Comparison of ENCODE assay signal across 31 cellular contexts in the genomic region with DNA sequence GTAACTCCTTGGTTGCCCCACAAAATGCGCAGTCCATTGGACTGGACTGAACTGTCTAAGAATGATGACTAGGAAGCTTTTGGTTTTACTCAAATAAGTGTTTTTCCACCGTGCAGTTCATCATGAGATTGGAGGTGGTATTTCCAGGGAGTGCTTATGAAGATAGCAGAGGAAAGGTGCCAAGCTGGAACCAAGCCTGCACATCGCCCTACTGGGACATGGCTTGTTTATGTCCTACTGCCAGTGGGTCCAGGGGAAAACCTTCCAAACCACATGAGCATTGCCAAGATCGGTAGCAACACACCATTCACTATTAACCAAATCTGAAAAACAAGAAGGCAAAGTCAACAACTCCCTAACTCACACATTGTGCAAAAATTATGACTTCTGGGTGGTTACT. TPM values are rescaled to one million over a fixed set of nuclear protein-coding genes. Genes with fewer than 3 reads are reported as not detected.
A peak's percentile ranks its signal among the peaks of the same experiment; 100 is the strongest.
DNase-seq lines count a peak whose midpoint lies in the region; ATAC-seq and TF ChIP-seq lines count a peak whose summit lies in the region.
"Had no signal": no experiment of that assay in that cellular context is flagged by ENCODE, and none has a peak within 500 bp of the region (broad histone marks: within the 10 kb centered on the region; RNA-seq: fewer than 3 reads in every experiment).

No MANE protein-coding gene starts in this region.

- H3K4me1 ChIP-seq in heart left ventricle (peaks cover 0 to 10% (median 0%) of the 10 kb centered on the region in 12 donors), rectal smooth muscle tissue (ENCODE audit: control insufficient read depth, insufficient read depth, low read length) (peaks cover 11% of the 10 kb centered on the region)
- H3K4me1 ChIP-seq: ascending aorta, Caco-2, SJSA1, testis had no signal

- no peaks in the 10 kb centered on the region for H3K36me3 Mint-ChIP-seq in activated T-cell treated with anti-CD3 and anti-CD28 coated beads, Interleukin-2, amount 50 U/mL, for 24 hours (ENCODE audit: low read depth)
- H3K36me3 Mint-ChIP-seq: activated CD8-positive, alpha-beta memory T cell treated with anti-CD3 and anti-CD28 coated beads, Interleukin-2, amount 10 ng/mL, durations not matched to agents 7 days and 5 days; T-cell had no signal

- peak; percentile 74 to 91 (median 83) for ATAC-seq in heart left ventricle
- no peak for ATAC-seq in HG02870 (IDR thresholded peaks at IDR 0.05; ENCODE audit: unreplicated experiment)
- ATAC-seq: activated CD8-positive, alpha-beta memory T cell treated with anti-CD3 and anti-CD28 coated beads, Interleukin-2, amount 10 ng/mL, durations not matched to agents 7 days and 5 days; HCT116; naive thymus-derived CD8-positive, alpha-beta T cell; T-cell had no signal

- H3K9me3 ChIP-seq in heart left ventricle: peaks cover 0 to 17% (median 0%) of the 10 kb centered on the region in 12 donors
- H3K9me3 ChIP-seq: ascending aorta, Caco-2, SJSA1, testis had no signal

- H3K27ac ChIP-seq in heart left ventricle (peak overlapping the region in 6 of 12 donors; percentile 16 to 49 (median 45)), rectal smooth muscle tissue (ENCODE audit: low read depth, low read length) (peak overlapping the region; percentile 9)
- H3K27ac ChIP-seq: 22Rv1, ascending aorta, SJSA1, testis had no signal

- peaks cover 10% of the 10 kb centered on the region for H3K9me3 Mint-ChIP-seq in activated T-cell treated with anti-CD3 and anti-CD28 coated beads, Interleukin-2, amount 50 U/mL, for 24 hours

- no peak overlapping the region for H3K27ac Mint-ChIP-seq in activated T-cell treated with anti-CD3 and anti-CD28 coated beads, Interleukin-2, amount 50 U/mL, for 24 hours
- H3K27ac Mint-ChIP-seq: activated B cell treated with CpG ODN at 0.5 μM for 24 hours; activated CD8-positive, alpha-beta memory T cell treated with anti-CD3 and anti-CD28 coated beads, Interleukin-2, amount 10 ng/mL, durations not matched to agents 7 days and 5 days; dendritic cell treated with granulocyte-macrophage colony-stimulating factor and Interleukin-4, amounts not matched to agents 40 ng/mL and 50 ng/mL, for 4 days; endodermal cell; naive thymus-derived CD8-positive, alpha-beta T cell; T-cell had no signal

- H3K4me1 Mint-ChIP-seq in activated T-cell treated with anti-CD3 and anti-CD28 coated beads, Interleukin-2, amount 50 U/mL, for 24 hours (ENCODE audit: low read depth): no peaks in the 10 kb centered on the region
- H3K4me1 Mint-ChIP-seq: activated B cell treated with CpG ODN at 0.5 μM for 24 hours; activated CD8-positive, alpha-beta memory T cell treated with anti-CD3 and anti-CD28 coated beads, Interleukin-2, amount 10 ng/mL, durations not matched to agents 7 days and 5 days; T-cell had no signal

- H3K27me3 Mint-ChIP-seq in activated T-cell treated with anti-CD3 and anti-CD28 coated beads, Interleukin-2, amount 50 U/mL, for 24 hours: peaks cover 25% of the 10 kb centered on the region
- H3K27me3 Mint-ChIP-seq: activated B cell treated with CpG ODN at 0.5 μM for 24 hours; activated CD8-positive, alpha-beta memory T cell treated with anti-CD3 and anti-CD28 coated beads, Interleukin-2, amount 10 ng/mL, durations not matched to agents 7 days and 5 days; dendritic cell treated with granulocyte-macrophage colony-stimulating factor and Interleukin-4, amounts not matched to agents 40 ng/mL and 50 ng/mL, for 4 days had no signal

- H3K36me3 ChIP-seq in heart left ventricle (no peaks in the 10 kb centered on the region), rectal smooth muscle tissue (ENCODE audit: control insufficient read depth, insufficient read depth, low read length) (no peaks in the 10 kb centered on the region)
- H3K36me3 ChIP-seq: ascending aorta, SJSA1 had no signal

- H3K27me3 ChIP-seq in heart left ventricle (no peaks in the 10 kb centered on the region), rectal smooth muscle tissue (ENCODE audit: control insufficient read depth, insufficient read depth, low read length) (no peaks in the 10 kb centered on the region)
- H3K27me3 ChIP-seq: ascending aorta, SJSA1, testis had no signal

- H3K4me3 ChIP-seq in heart left ventricle: no peak overlapping the region
- no peak overlapping the region for H3K4me3 ChIP-seq in rectal smooth muscle tissue (ENCODE audit: low read length)
- H3K4me3 ChIP-seq: ascending aorta, SJSA1, testis had no signal

- no peak for TF ChIP-seq CTCF in heart left ventricle (IDR thresholded peaks at IDR 0.05)

- intact Hi-C loops in heart left ventricle (cut with DNase I) (no loop called here), posterior vena cava (cut with DNase I) (no loop called here)

- DNase-seq in DMS153 treated with DMSO at 0.1 percent for 48 hours (lab: John Stamatoyannopoulos, UW; ENCODE audit: unreplicated experiment): peak; percentile 60
- no peak for DNase-seq in DMS153 (lab: John Stamatoyannopoulos, UW)
- DNase-seq in NCI-H446 (lab: John Stamatoyannopoulos, UW): peak; percentile 46 to 73
- DNase-seq in heart left ventricle: peak in 4 of 5 donors; percentile 34 to 68 (median 43)
- DNase-seq in activated T-cell treated with anti-CD3 and anti-CD28 coated beads, Interleukin-2, amount 50 U/mL, for 24 hours: no peak
- no peak for DNase-seq in posterior vena cava (ENCODE audit: low spot score)
- DNase-seq: activated B cell treated with CpG ODN at 0.5 μM for 24 hours; activated CD8-positive, alpha-beta memory T cell treated with anti-CD3 and anti-CD28 coated beads, Interleukin-2, amount 10 ng/mL, durations not matched to agents 7 days and 5 days; activated gamma-delta T cell treated with Interleukin-2 at 50 U/mL for 16 hours; activated T-cell treated with anti-CD3 and anti-CD28 coated beads, Interleukin-2, amount 50 U/mL, for 48 hours; Caco-2; central memory CD4-positive, alpha-beta T cell; endodermal cell; GF-D8; Karpas-422; kidney; naive thymus-derived CD8-positive, alpha-beta T cell; stimulated activated naive CD4-positive, alpha-beta T cell; T-cell had no signal

- no peak overlapping the region for H3K9ac ChIP-seq in rectal smooth muscle tissue (ENCODE audit: low read length)

- TF ChIP-seq POLR2A in heart left ventricle (IDR thresholded peaks at IDR 0.05): no peak

- no peak overlapping the region for H3K4me3 Mint-ChIP-seq in activated T-cell treated with anti-CD3 and anti-CD28 coated beads, Interleukin-2, amount 50 U/mL, for 24 hours
- H3K4me3 Mint-ChIP-seq: activated B cell treated with CpG ODN at 0.5 μM for 24 hours; activated CD8-positive, alpha-beta memory T cell treated with anti-CD3 and anti-CD28 coated beads, Interleukin-2, amount 10 ng/mL, durations not matched to agents 7 days and 5 days; dendritic cell treated with granulocyte-macrophage colony-stimulating factor and Interleukin-4, amounts not matched to agents 40 ng/mL and 50 ng/mL, for 4 days; endodermal cell; naive thymus-derived CD8-positive, alpha-beta T cell; T-cell had no signal

- 50 to 60% (median 52%) methylated on average over 4 of the region's 4 CpGs for WGBS in heart left ventricle, 4 donors

RNA-seq across cellular contexts. Expression of a gene that starts 54.7 kb away (rescaled TPM):
- total RNA-seq in heart left ventricle (not detected), posterior vena cava (under 1 TPM; 0.05 to 0.09 TPM)
- polyA plus RNA-seq in heart left ventricle: under 1 TPM in 1 of 2 donors, not detected in 1; 0.03 TPM
- total RNA-seq: activated B cell treated with CpG ODN at 0.5 μM for 24 hours; activated CD8-positive, alpha-beta memory T cell treated with anti-CD3 and anti-CD28 coated beads, Interleukin-2, amount 10 ng/mL, durations not matched to agents 7 days and 5 days; ascending aorta; Caco-2; kidney; lower leg skin; mononuclear cell; naive thymus-derived CD8-positive, alpha-beta T cell; pulmonary artery endothelial cell; RPMI7951; SJSA1; T-cell had no signal
- polyA plus RNA-seq: naive thymus-derived CD8-positive, alpha-beta T cell had no signal

Comparison
In these comparisons a context has a peak if more than half of its experiments do, and no peak if none do; other contexts are left out.
1. DNase-seq: peak in DMS153 treated with DMSO at 0.1 percent for 48 hours (single experiment), NCI-H446 (2 of 2) and heart left ventricle (4 of 5); none in DMS153 (single experiment), activated T-cell treated with anti-CD3 and anti-CD28 coated beads, Interleukin-2, amount 50 U/mL, for 24 hours (single experiment) and posterior vena cava (single experiment).